ENCODE assay signal across 25 cellular contexts in genomic region chr3:100775669-100776068, GRCh38.
"Had no signal": no experiment of that assay in that cellular context is flagged by ENCODE, and none has a peak within 500 bp of the region (broad histone marks: within the 10 kb centered on the region; RNA-seq: fewer than 3 reads in every experiment).

No MANE protein-coding gene starts in this region.

- H3K9me3 Mint-ChIP-seq: effector memory CD8-positive, alpha-beta T cell; nephron progenitor cell; stimulated activated naive CD8-positive, alpha-beta T cell treated with anti-CD3 and anti-CD28 coated beads, Interleukin-15, Interleukin-2, amounts not matched to agents 100 ng/mL and 50 ng/mL, for 24 hours had no signal

- DNase-seq: cortex of kidney; effector memory CD8-positive, alpha-beta T cell; foreskin fibroblast; gastrocnemius medialis; head of caudate nucleus; kidney; mesendoderm; midbrain; naive thymus-derived CD4-positive, alpha-beta T cell; nephron progenitor cell; nucleus accumbens; right cardiac atrium; sigmoid colon; spleen; stimulated activated CD4-positive, alpha-beta T cell treated with anti-CD3 and anti-CD28 coated beads, Interleukin-4, amount 100 ng/mL, for 4 hours; stimulated activated naive B cell treated with anti-CD40 and anti-IgM and Interleukin-4, amounts not matched to agents 10 μg/mL and 1 μg/mL and 100 μg/mL, for 72 hours; upper lobe of left lung had no signal

- H3K4me3 Mint-ChIP-seq: effector memory CD8-positive, alpha-beta T cell; naive thymus-derived CD4-positive, alpha-beta T cell; nephron progenitor cell; stimulated activated naive B cell treated with anti-CD40 and anti-IgM and Interleukin-4, amounts not matched to agents 10 μg/mL and 1 μg/mL and 100 μg/mL, for 72 hours; stimulated activated naive CD8-positive, alpha-beta T cell treated with anti-CD3 and anti-CD28 coated beads, Interleukin-15, Interleukin-2, amounts not matched to agents 100 ng/mL and 50 ng/mL, for 24 hours had no signal

- H3K4me3 ChIP-seq: gastrocnemius medialis, prostate gland, sigmoid colon, skin epidermis, spleen, thoracic aorta, tibial nerve, upper lobe of left lung, vagina had no signal

- H3K36me3 Mint-ChIP-seq: stimulated activated naive B cell treated with anti-CD40 and anti-IgM and Interleukin-4, amounts not matched to agents 10 μg/mL and 1 μg/mL and 100 μg/mL, for 72 hours had no signal

- H3K27ac Mint-ChIP-seq: effector memory CD8-positive, alpha-beta T cell; naive thymus-derived CD4-positive, alpha-beta T cell; stimulated activated naive B cell treated with anti-CD40 and anti-IgM and Interleukin-4, amounts not matched to agents 10 μg/mL and 1 μg/mL and 100 μg/mL, for 72 hours; stimulated activated naive CD8-positive, alpha-beta T cell treated with anti-CD3 and anti-CD28 coated beads, Interleukin-15, Interleukin-2, amounts not matched to agents 100 ng/mL and 50 ng/mL, for 24 hours had no signal

- H3K4me1 Mint-ChIP-seq: naive thymus-derived CD4-positive, alpha-beta T cell; nephron progenitor cell; stimulated activated naive B cell treated with anti-CD40 and anti-IgM and Interleukin-4, amounts not matched to agents 10 μg/mL and 1 μg/mL and 100 μg/mL, for 72 hours had no signal

- ATAC-seq: effector memory CD8-positive, alpha-beta T cell; gastrocnemius medialis; left lobe of liver; naive thymus-derived CD4-positive, alpha-beta T cell; right cardiac atrium; stimulated activated naive B cell treated with anti-CD40 and anti-IgM and Interleukin-4, amounts not matched to agents 10 μg/mL and 1 μg/mL and 100 μg/mL, for 72 hours had no signal

- H3K27me3 ChIP-seq: gastrocnemius medialis, sigmoid colon, spleen, tibial nerve, upper lobe of left lung, vagina had no signal

- FAIRE-seq: endometrium, kidney had no signal

- H3K9me3 ChIP-seq: gastrocnemius medialis, prostate gland, sigmoid colon, spleen, thoracic aorta, tibial nerve, upper lobe of left lung, vagina had no signal

- H3K27me3 Mint-ChIP-seq: stimulated activated naive B cell treated with anti-CD40 and anti-IgM and Interleukin-4, amounts not matched to agents 10 μg/mL and 1 μg/mL and 100 μg/mL, for 72 hours; stimulated activated naive CD8-positive, alpha-beta T cell treated with anti-CD3 and anti-CD28 coated beads, Interleukin-15, Interleukin-2, amounts not matched to agents 100 ng/mL and 50 ng/mL, for 24 hours had no signal

- H3K27ac ChIP-seq: gastrocnemius medialis, prostate gland, sigmoid colon, skin epidermis, spleen, thoracic aorta, tibial nerve, upper lobe of left lung, vagina had no signal

- H3K36me3 ChIP-seq: prostate gland, spleen had no signal

- H3K4me1 ChIP-seq: gastrocnemius medialis, prostate gland, sigmoid colon, spleen, tibial nerve, upper lobe of left lung, vagina had no signal
